ENCODE assay signal across 13 cellular contexts in genomic region chr1:10626781-10627410, GRCh38.
"Had no signal": no experiment of that assay in that cellular context is flagged by ENCODE, and none has a peak within 500 bp of the region (broad histone marks: within the 10 kb centered on the region; RNA-seq: fewer than 3 reads in every experiment).

No MANE protein-coding gene starts in this region.

- H3K27me3 ChIP-seq: adrenal gland, transverse colon had no signal

- H3K9me3 ChIP-seq: adrenal gland, transverse colon had no signal

- H3K4me1 ChIP-seq: adrenal gland had no signal

- DNase-seq: activated CD4-positive, alpha-beta T cell treated with anti-CD3 and anti-CD28 coated beads, Interleukin-2, amount 50 U/mL, for 48 hours; activated naive CD4-positive, alpha-beta T cell treated with anti-CD3 and anti-CD28 coated beads, Interleukin-2, amount 10 ng/mL, durations not matched to agents 7 days and 5 days; adrenal gland; central memory CD4-positive, alpha-beta T cell; cortex of kidney; effector CD4-positive, alpha-beta T cell; foreskin melanocyte; nephron progenitor cell; stimulated activated CD4-positive, alpha-beta T cell treated with anti-CD3 and anti-CD28 coated beads, Interleukin-12 subunit alpha, Interleukin-12 subunit beta, amount 100 ng/mL, for 4 hours; stimulated activated CD4-positive, alpha-beta T cell treated with anti-CD3 and anti-CD28 coated beads, Interleukin-2, amount 100 ng/mL, for 24 hours; T-helper 9 cell; transverse colon had no signal

- H3K27ac ChIP-seq: adrenal gland, transverse colon had no signal

- ATAC-seq: activated T-helper 17 cell treated with anti-CD3 and anti-CD28 coated beads, Interleukin-2, amount 50 U/mL, for 72 hours had no signal

- H3K4me3 ChIP-seq: adrenal gland, transverse colon had no signal
